Comparison of ENCODE assay signal across 8 cellular contexts in the genomic region with DNA sequence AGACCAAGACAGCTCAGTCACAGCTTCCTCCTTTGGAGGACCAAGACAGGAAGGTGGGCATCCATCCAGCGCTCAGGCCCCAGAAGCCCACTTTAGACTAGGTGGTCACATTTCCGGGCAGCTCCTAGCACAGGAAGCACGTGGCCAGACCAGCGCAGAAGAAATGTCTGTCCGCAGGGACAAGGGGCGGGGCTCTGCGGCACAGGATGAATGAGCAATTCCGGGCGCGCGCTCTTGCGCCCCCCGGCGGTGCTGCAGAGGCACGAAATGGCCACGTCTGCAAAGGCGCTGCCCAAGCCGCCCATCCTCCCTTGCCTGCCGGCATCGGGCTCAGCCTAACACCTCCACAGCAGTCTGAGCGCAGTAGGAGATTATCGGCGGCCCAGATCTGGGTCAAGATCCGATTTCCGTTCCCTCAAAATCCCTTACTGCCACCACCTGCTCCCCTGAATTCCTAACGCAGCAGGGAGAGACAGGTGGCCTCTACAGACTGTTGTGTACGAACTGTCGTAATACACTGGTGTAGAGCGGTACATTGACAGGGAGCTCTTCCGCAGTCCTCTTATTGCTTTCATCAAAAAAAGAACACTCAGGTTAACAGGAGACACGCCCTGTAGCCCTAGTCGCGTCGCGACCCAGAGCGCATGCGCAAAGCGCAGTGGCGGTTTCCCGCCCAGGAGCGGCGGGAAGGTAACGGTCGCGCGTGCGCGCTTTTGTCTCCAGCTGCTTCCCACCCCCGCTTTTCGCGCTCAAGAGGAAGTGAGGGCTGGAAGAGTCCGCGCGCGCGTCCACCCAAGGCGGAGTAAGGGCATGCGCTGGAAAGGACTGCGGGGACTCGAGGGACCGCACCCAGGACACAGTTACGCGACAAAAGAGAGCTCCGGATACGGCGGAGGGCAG. TPM values are rescaled to one million over a fixed set of nuclear protein-coding genes. Genes with fewer than 3 reads are reported as not detected.
DNase-seq lines count a peak whose midpoint lies in the region; ATAC-seq, FAIRE-seq and TF ChIP-seq lines count a peak whose summit lies in the region.

No MANE protein-coding gene starts in this region.

- TF ChIP-seq EP300 in H1 (IDR thresholded peaks at IDR 0.05; ENCODE audit: borderline replicate concordance in 1 of 2, low read depth in 2 of 2, low read length in 2 of 2): peak in 1 of 2 experiments; percentile 28; a peak in 1 of 3 replicates

- peaks cover 51% of the 10 kb centered on the region for H3K4me1 Mint-ChIP-seq in activated CD8-positive, alpha-beta memory T cell treated with anti-CD3 and anti-CD28 coated beads, Interleukin-2, amount 10 ng/mL, durations not matched to agents 7 days and 5 days

- peak; percentile 57 for ATAC-seq in GM21381 (IDR thresholded peaks at IDR 0.05; ENCODE audit: unreplicated experiment)
- peak; percentile 63 for ATAC-seq in activated CD8-positive, alpha-beta memory T cell treated with anti-CD3 and anti-CD28 coated beads, Interleukin-2, amount 10 ng/mL, durations not matched to agents 7 days and 5 days

- peak overlapping the region; percentile 99; the same call in 1 of the 2 replicates for H4K8ac ChIP-seq in H1 (ENCODE audit: extremely low read depth, insufficient read depth, low read length)

- peaks cover 0 to 21% of the 10 kb centered on the region in 2 experiments; a peak in 2 of 4 replicates for H3K79me2 ChIP-seq in H1 (ENCODE audit: control insufficient read depth in 1 of 2, insufficient read depth in 2 of 2, low read length in 2 of 2)

- peak overlapping the region; percentile 98 for H2BK5ac ChIP-seq in H1 (ENCODE audit: low read depth, low read length)

- peak overlapping the region; percentile 91 to 100 (median 94) for H3K4me3 ChIP-seq in H1 (ENCODE audit: extremely low read depth in 1 of 4, insufficient read depth in 2 of 4, low read depth in 3 of 4, low read length in 4 of 4)

- TF ChIP-seq POLR2A in H1 (IDR thresholded peaks at IDR 0.05; ENCODE audit: control extremely low read depth in 1 of 2, low read depth in 2 of 2, low read length in 2 of 2): peak; percentile 32 to 85

- peak overlapping the region; percentile 99 for H3K4ac ChIP-seq in H1 (replicated peaks; ENCODE audit: insufficient read length, low read depth, low read length)

- H3K9me3 ChIP-seq in H1 (ENCODE audit: insufficient read depth in 2 of 2, low read depth in 1 of 2, low read length in 1 of 2): no peaks in the 10 kb centered on the region

- peak overlapping the region; percentile 93 for H2BK12ac ChIP-seq in H1 (ENCODE audit: low read depth, low read length)

- H2BK20ac ChIP-seq in H1 (ENCODE audit: low read length): no peak overlapping the region

- peak overlapping the region; percentile 94 for H3K27ac ChIP-seq in H1 (ENCODE audit: low read depth, low read length)

- H3K27ac Mint-ChIP-seq in activated CD8-positive, alpha-beta memory T cell treated with anti-CD3 and anti-CD28 coated beads, Interleukin-2, amount 10 ng/mL, durations not matched to agents 7 days and 5 days: peak overlapping the region; percentile 99

- peaks cover 40% of the 10 kb centered on the region for H3K36me3 Mint-ChIP-seq in activated CD8-positive, alpha-beta memory T cell treated with anti-CD3 and anti-CD28 coated beads, Interleukin-2, amount 10 ng/mL, durations not matched to agents 7 days and 5 days

- H3K36me3 ChIP-seq in H1 (ENCODE audit: control insufficient read depth in 2 of 4, insufficient read depth in 4 of 4, low read length in 3 of 4): peaks cover 17 to 32% (median 21%) of the 10 kb centered on the region in 4 experiments

- peak overlapping the region; percentile 90 to 96 (median 96) for H3K9ac ChIP-seq in H1 (replicated peaks in 1 of 4; ENCODE audit: extremely low read depth in 1 of 4, low read depth in 3 of 4, low read length in 3 of 4)

- peak overlapping the region; percentile 97 for H3K18ac ChIP-seq in H1 (ENCODE audit: extremely low read depth, low read length)

- H3K27me3 ChIP-seq in H1 (replicated peaks in 1 of 4; ENCODE audit: control insufficient read depth in 3 of 4, extremely low read depth in 1 of 4, insufficient read depth in 3 of 4, low read length in 3 of 4): no peaks in the 10 kb centered on the region

- peaks cover 6% of the 10 kb centered on the region for H3K27me3 Mint-ChIP-seq in activated CD8-positive, alpha-beta memory T cell treated with anti-CD3 and anti-CD28 coated beads, Interleukin-2, amount 10 ng/mL, durations not matched to agents 7 days and 5 days

- no peaks in the 10 kb centered on the region for H3K79me1 ChIP-seq in H1 (ENCODE audit: low read depth, low read length)

- H2AFZ ChIP-seq in H1 (ENCODE audit: low read length): no peak overlapping the region

- H4K91ac ChIP-seq in H1 (replicated peaks; ENCODE audit: insufficient read length, low read length): peak overlapping the region; percentile 98

- H4K20me1 ChIP-seq in H1 (replicated peaks in 1 of 2; ENCODE audit: control insufficient read depth in 1 of 2, insufficient read depth in 2 of 2, low read length in 2 of 2): peaks cover 5 to 16% of the 10 kb centered on the region in 2 experiments

- peak overlapping the region; percentile 74 to 87 for H3K4me2 ChIP-seq in H1 (ENCODE audit: insufficient read depth in 1 of 2, low read depth in 2 of 2, low read length in 2 of 2)

- peak overlapping the region; percentile 97 for H3K56ac ChIP-seq in H1 (replicated peaks; ENCODE audit: insufficient read length, low read depth, low read length)

- H2AK5ac ChIP-seq in H1 (ENCODE audit: low read depth, low read length): no peak overlapping the region

- POLR2A ChIA-PET in H1 (lab: Charles Lee; ENCODE audit: partially characterized antibody): interaction anchor here (0.6 to 8.6 kb wide), 66 partner anchors 10 to 511 kb away, joined by 3 to 132 read pairs (median 8); a partner anchor contains a TSS

- H3K23ac ChIP-seq in H1 (ENCODE audit: insufficient read length): no peak overlapping the region

- peak overlapping the region; percentile 83 for H2BK120ac ChIP-seq in H1 (replicated peaks; ENCODE audit: low read depth, low read length)

- in situ Hi-C loops in Caki2 (cut with HindIII; ENCODE audit: low pct_unique_long_range_greater_than_20kb, low sequenced_read_pairs): no loop called here

- CTCF ChIA-PET in activated CD8-positive, alpha-beta memory T cell treated with anti-CD3 and anti-CD28 coated beads, Interleukin-2, amount 10 ng/mL, durations not matched to agents 7 days and 5 days (lab: Charles Lee): interaction anchor here (0.6 to 4.6 kb wide), 31 partner anchors 10 to 278 kb away, joined by 3 to 38 read pairs (median 5); a partner anchor contains a TSS
- CTCF ChIA-PET in H1 (lab: Charles Lee; ENCODE audit: partially characterized antibody): interaction anchor here (0.6 to 3.3 kb wide), 33 partner anchors 8 to 133 kb away, joined by 3 to 18 read pairs (median 5); a partner anchor contains a TSS

- no peak for FAIRE-seq in HTR-8/SVneo (lab: Jason Lieb, UNC)
- no peak for FAIRE-seq in H1 (lab: Jason Lieb, UNC)

- peaks cover 8% of the 10 kb centered on the region for H3K23me2 ChIP-seq in H1 (ENCODE audit: low read depth, low read length)

- WGBS in H1 (ENCODE audit: extremely low coverage in 1 of 2, insufficient coverage in 1 of 2, insufficient read length in 1 of 2, insufficient replicate concordance in 2 of 2, low coverage in 1 of 2, low lambda C conversion rate in 2 of 2, missing lambda C conversion rate in 1 of 2), 2 experiments: 1% methylated on average over 66 of the region's 66 CpGs; no CpG with 5 or more reads in 1 of the 2 experiments

- peak overlapping the region; percentile 84 for H3K4me3 Mint-ChIP-seq in activated CD8-positive, alpha-beta memory T cell treated with anti-CD3 and anti-CD28 coated beads, Interleukin-2, amount 10 ng/mL, durations not matched to agents 7 days and 5 days

- TF ChIP-seq RAD21 in H1 (IDR thresholded peaks at IDR 0.05 in 1 of 2, conservative IDR thresholded peaks at IDR 0.05 in 1 of 2; ENCODE audit: low read depth in 2 of 2, low read length in 2 of 2): peak; percentile 47 to 55

- H2BK15ac ChIP-seq in H1 (ENCODE audit: low read length): peak overlapping the region; percentile 81; the same call in 1 of the 2 replicates

- peaks cover 0 to 4% (median 2%) of the 10 kb centered on the region in 4 experiments; a peak in 4 of 7 replicates for H3K4me1 ChIP-seq in H1 (replicated peaks in 1 of 4; ENCODE audit: control insufficient read depth in 3 of 4, insufficient read depth in 4 of 4, low read length in 3 of 4)

- peak overlapping the region; percentile 98 for H4K5ac ChIP-seq in H1 (ENCODE audit: insufficient read length, low read depth, low read length)

- peak; percentile 93 for DNase-seq in Caki2 (ENCODE audit: low read depth)
- peak; percentile 82 for DNase-seq in HTR-8/SVneo (ENCODE audit: insufficient read length, low spot score)
- peak; percentile 95 for DNase-seq in NOMO-1 treated with DMSO at 0.1 percent for 48 hours (lab: John Stamatoyannopoulos, UW; ENCODE audit: unreplicated experiment)
- DNase-seq in activated CD8-positive, alpha-beta memory T cell treated with anti-CD3 and anti-CD28 coated beads, Interleukin-2, amount 10 ng/mL, durations not matched to agents 7 days and 5 days: peak; percentile 95
- peak; percentile 85 to 94 for DNase-seq in H1 (ENCODE audit: low read depth in 1 of 2, low spot score in 2 of 2)
- DNase-seq in mesenteric fat pad (ENCODE audit: low spot score): peak; percentile 98
- DNase-seq in stimulated activated CD8-positive, alpha-beta memory T cell treated with anti-CD3 and anti-CD28 coated beads, Interleukin-12 subunit alpha, Interleukin-12 subunit beta, amount 100 ng/mL, for 4 hours (ENCODE audit: low read depth): peak; percentile 85

- H3K14ac ChIP-seq in H1 (ENCODE audit: insufficient read length): no peak overlapping the region

- TF ChIP-seq CTCF in H1 (IDR thresholded peaks at IDR 0.05; ENCODE audit: control extremely low read depth in 1 of 3, insufficient read depth in 1 of 3, low read depth in 1 of 3, low read length in 3 of 3): peak; percentile 79 to 98 (median 94)

- H3K9me3 Mint-ChIP-seq in activated CD8-positive, alpha-beta memory T cell treated with anti-CD3 and anti-CD28 coated beads, Interleukin-2, amount 10 ng/mL, durations not matched to agents 7 days and 5 days (ENCODE audit: low read depth): no peaks in the 10 kb centered on the region

RNA-seq across cellular contexts. Expression of a gene that starts 0.8 kb away (rescaled TPM):
- total RNA-seq in Caki2 (2014; rRNA removed; shearing (Covaris generic); ENCODE audit: low replicate concordance): 3,617 and 4,414 TPM in 2 replicates
- total RNA-seq in activated CD8-positive, alpha-beta memory T cell treated with anti-CD3 and anti-CD28 coated beads, Interleukin-2, amount 10 ng/mL, durations not matched to agents 7 days and 5 days: 1,000 to 10,000 TPM; 1,970 to 2,009 TPM
- total RNA-seq in H1 (2021; fragmentation: NEBNext Ultra II Directional; extraction: Animal tissue kit (Norgen Biotek cat#: 25700)): 2,092 and 2,144 TPM in 2 replicates
- 5,662 and 6,837 TPM in 2 replicates for polyA plus RNA-seq in H1 (2011; rRNA removed)
- polyA plus RNA-seq in H1 (2011; cell fraction: cytosol; rRNA removed): 4,812 TPM
- polyA plus RNA-seq in H1 (2011; cell fraction: nucleus; rRNA removed): 2,873 TPM
- 2,207 to 3,001 TPM (median 2,867 TPM) in 4 replicates for polyA plus RNA-seq in H1 (2012, experiment 1 of 2)
- polyA plus RNA-seq in H1 (2012, experiment 2 of 2): 3,322 TPM
- 1,861 TPM for polyA plus RNA-seq in H1 (2013, experiment 1 of 2)
- 1,829 TPM for polyA plus RNA-seq in H1 (2013, experiment 2 of 2)
- polyA minus RNA-seq in H1 (2011; rRNA and poly(A)+ RNA removed): 5,078 and 5,287 TPM in 2 replicates
- polyA minus RNA-seq in H1 (2011; cell fraction: cytosol; rRNA and poly(A)+ RNA removed): 1,363 TPM
- 988 TPM for polyA minus RNA-seq in H1 (2011; cell fraction: nucleus; rRNA and poly(A)+ RNA removed)
- total RNA-seq in mesenteric fat pad: 737 TPM

RNA-seq across cellular contexts. Expression of a gene that starts 19.8 kb away (rescaled TPM):
- 9.3 and 66.5 TPM in 2 replicates for total RNA-seq in Caki2 (2014; rRNA removed; shearing (Covaris generic); ENCODE audit: low replicate concordance)
- total RNA-seq in activated CD8-positive, alpha-beta memory T cell treated with anti-CD3 and anti-CD28 coated beads, Interleukin-2, amount 10 ng/mL, durations not matched to agents 7 days and 5 days: 10 to 100 TPM; 46.9 to 53.4 TPM
- total RNA-seq in H1 (2021; fragmentation: NEBNext Ultra II Directional; extraction: Animal tissue kit (Norgen Biotek cat#: 25700)): 47.7 and 49.6 TPM in 2 replicates
- 36.6 and 54.6 TPM in 2 replicates for polyA plus RNA-seq in H1 (2011; rRNA removed)
- 42.5 TPM for polyA plus RNA-seq in H1 (2011; cell fraction: cytosol; rRNA removed)
- 180 TPM for polyA plus RNA-seq in H1 (2011; cell fraction: nucleus; rRNA removed)
- polyA plus RNA-seq in H1 (2012, experiment 1 of 2): 30.8 to 52.0 TPM (median 47.4 TPM) in 4 replicates
- polyA plus RNA-seq in H1 (2012, experiment 2 of 2): 37.8 TPM
- polyA plus RNA-seq in H1 (2013, experiment 1 of 2): 30.1 TPM
- polyA plus RNA-seq in H1 (2013, experiment 2 of 2): 33.4 TPM
- polyA minus RNA-seq in H1 (2011; rRNA and poly(A)+ RNA removed): 99.6 and 107 TPM in 2 replicates
- polyA minus RNA-seq in H1 (2011; cell fraction: cytosol; rRNA and poly(A)+ RNA removed): 35.4 TPM
- 78.7 TPM for polyA minus RNA-seq in H1 (2011; cell fraction: nucleus; rRNA and poly(A)+ RNA removed)
- total RNA-seq in mesenteric fat pad: 46.1 TPM

RNA-seq across cellular contexts. Expression of a gene that starts 35.8 kb away (rescaled TPM):
- total RNA-seq in Caki2 (2014; rRNA removed; shearing (Covaris generic); ENCODE audit: low replicate concordance): not detected in 2 replicates
- total RNA-seq in activated CD8-positive, alpha-beta memory T cell treated with anti-CD3 and anti-CD28 coated beads, Interleukin-2, amount 10 ng/mL, durations not matched to agents 7 days and 5 days: under 1 TPM in 1 of 2 experiments, not detected in 1; 0.15 TPM
- 0.11 and 0.13 TPM in 2 replicates for total RNA-seq in H1 (2021; fragmentation: NEBNext Ultra II Directional; extraction: Animal tissue kit (Norgen Biotek cat#: 25700))
- 0.03 and 0.09 TPM in 2 replicates for polyA plus RNA-seq in H1 (2011; rRNA removed)
- polyA plus RNA-seq in H1 (2011; cell fraction: cytosol; rRNA removed): 0.03 TPM
- 0.16 TPM for polyA plus RNA-seq in H1 (2011; cell fraction: nucleus; rRNA removed)
- polyA plus RNA-seq in H1 (2012, experiment 1 of 2): 0.04 to 0.09 TPM (median 0.05 TPM) in 4 replicates
- not detected for polyA plus RNA-seq in H1 (2012, experiment 2 of 2)
- polyA plus RNA-seq in H1 (2013, experiment 1 of 2): 0.04 TPM
- 0.06 TPM for polyA plus RNA-seq in H1 (2013, experiment 2 of 2)
- polyA minus RNA-seq in H1 (2011; rRNA and poly(A)+ RNA removed): not detected in 2 replicates
- not detected for polyA minus RNA-seq in H1 (2011; cell fraction: cytosol; rRNA and poly(A)+ RNA removed)
- polyA minus RNA-seq in H1 (2011; cell fraction: nucleus; rRNA and poly(A)+ RNA removed): not detected
- total RNA-seq in mesenteric fat pad: 1.5 TPM

RNA-seq across cellular contexts. Expression of a gene that starts 58.5 kb away (rescaled TPM):
- 595 and 654 TPM in 2 replicates for total RNA-seq in Caki2 (2014; rRNA removed; shearing (Covaris generic); ENCODE audit: low replicate concordance)
- total RNA-seq in activated CD8-positive, alpha-beta memory T cell treated with anti-CD3 and anti-CD28 coated beads, Interleukin-2, amount 10 ng/mL, durations not matched to agents 7 days and 5 days: 10 to 100 TPM; 91.0 to 96.5 TPM
- 283 and 290 TPM in 2 replicates for total RNA-seq in H1 (2021; fragmentation: NEBNext Ultra II Directional; extraction: Animal tissue kit (Norgen Biotek cat#: 25700))
- polyA plus RNA-seq in H1 (2011; rRNA removed): 789 and 1,018 TPM in 2 replicates
- polyA plus RNA-seq in H1 (2011; cell fraction: cytosol; rRNA removed): 669 TPM
- polyA plus RNA-seq in H1 (2011; cell fraction: nucleus; rRNA removed): 588 TPM
- 287 to 339 TPM (median 327 TPM) in 4 replicates for polyA plus RNA-seq in H1 (2012, experiment 1 of 2)
- polyA plus RNA-seq in H1 (2012, experiment 2 of 2): 552 TPM
- 342 TPM for polyA plus RNA-seq in H1 (2013, experiment 1 of 2)
- polyA plus RNA-seq in H1 (2013, experiment 2 of 2): 310 TPM
- polyA minus RNA-seq in H1 (2011; rRNA and poly(A)+ RNA removed): 638 and 677 TPM in 2 replicates
- polyA minus RNA-seq in H1 (2011; cell fraction: cytosol; rRNA and poly(A)+ RNA removed): 160 TPM
- polyA minus RNA-seq in H1 (2011; cell fraction: nucleus; rRNA and poly(A)+ RNA removed): 161 TPM
- total RNA-seq in mesenteric fat pad: 121 TPM

Comparison
In these comparisons a context has a peak if more than half of its experiments do, and no peak if none do; other contexts are left out.
1. Peak in every context shown above with its lines: DNase-seq, ATAC-seq, H3K4me3 ChIP-seq and H3K27ac ChIP-seq.